Comparison of ENCODE assay signal across 14 cellular contexts in the genomic region with DNA sequence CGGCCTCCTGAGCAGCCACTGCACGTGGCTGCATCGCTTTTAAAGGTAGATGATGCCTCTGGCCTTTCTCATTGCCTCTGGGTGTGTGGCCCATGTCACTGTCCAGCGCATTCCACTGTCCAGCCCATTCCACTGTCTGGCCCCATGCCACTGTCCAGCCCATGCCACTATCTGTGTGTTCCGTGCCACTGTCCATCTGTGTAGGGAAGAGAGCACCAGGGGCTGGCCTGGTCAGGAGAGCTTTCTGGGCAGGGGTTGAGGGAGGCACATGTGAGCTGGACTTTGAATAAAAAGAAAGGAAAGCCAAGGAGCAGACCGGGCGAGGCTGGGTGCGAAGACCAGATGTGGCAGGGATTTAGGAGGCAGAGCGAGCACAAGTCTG.
"Had no signal": no experiment of that assay in that cellular context is flagged by ENCODE, and none has a peak within 500 bp of the region (broad histone marks: within the 10 kb centered on the region; RNA-seq: fewer than 3 reads in every experiment).

No MANE protein-coding gene starts in this region.

- DNase-seq: activated CD4-positive, alpha-beta T cell treated with anti-CD3 and anti-CD28 coated beads, Interleukin-2, amount 10 ng/mL, durations not matched to agents 7 days and 5 days; activated naive CD8-positive, alpha-beta T cell treated with anti-CD3 and anti-CD28 coated beads for 36 hours; amygdala; central memory CD4-positive, alpha-beta T cell; colonic mucosa; islet precursor cell; stimulated activated CD4-positive, alpha-beta T cell treated with anti-CD3 and anti-CD28 coated beads, Interleukin-4, amount 100 ng/mL, for 24 hours; stimulated activated naive CD4-positive, alpha-beta T cell treated with Interleukin-2 at 50 U/mL for 16 hours; SW 1271 had no signal

- H3K4me3 Mint-ChIP-seq: activated CD4-positive, alpha-beta T cell treated with anti-CD3 and anti-CD28 coated beads, Interleukin-2, amount 10 ng/mL, durations not matched to agents 7 days and 5 days; activated naive CD8-positive, alpha-beta T cell treated with anti-CD3 and anti-CD28 coated beads for 36 hours; activated T-helper 1 cell treated with anti-CD3 and anti-CD28 coated beads, Interleukin-12 subunit alpha, Interleukin-12 subunit beta, Interleukin-2, Interleukin-4 antibody, amounts not matched to agents 30 ng/mL and 10 ng/mL and 1 ng/mL, durations not matched to agents 14 hours and 24 hours and 36 hours; brain; mesothelial cell of epicardium; type B pancreatic cell had no signal

- H3K4me1 ChIP-seq: colonic mucosa had no signal

- H3K36me3 ChIP-seq: colonic mucosa, esophagus muscularis mucosa had no signal

- H3K27ac ChIP-seq: colonic mucosa, esophagus muscularis mucosa had no signal

- H3K9me3 Mint-ChIP-seq: activated CD4-positive, alpha-beta T cell treated with anti-CD3 and anti-CD28 coated beads, Interleukin-2, amount 10 ng/mL, durations not matched to agents 7 days and 5 days; activated naive CD8-positive, alpha-beta T cell treated with anti-CD3 and anti-CD28 coated beads for 36 hours; activated T-helper 1 cell treated with anti-CD3 and anti-CD28 coated beads, Interleukin-12 subunit alpha, Interleukin-12 subunit beta, Interleukin-2, Interleukin-4 antibody, amounts not matched to agents 30 ng/mL and 10 ng/mL and 1 ng/mL, durations not matched to agents 14 hours and 24 hours and 36 hours; mesothelial cell of epicardium; type B pancreatic cell had no signal

- H3K9me3 ChIP-seq: colonic mucosa, esophagus muscularis mucosa had no signal

- H3K36me3 Mint-ChIP-seq: activated naive CD8-positive, alpha-beta T cell treated with anti-CD3 and anti-CD28 coated beads for 36 hours had no signal

- H3K27me3 ChIP-seq: colonic mucosa, esophagus muscularis mucosa had no signal

- H3K4me3 ChIP-seq: colonic mucosa, esophagus muscularis mucosa had no signal

- H3K4me1 Mint-ChIP-seq: activated CD4-positive, alpha-beta T cell treated with anti-CD3 and anti-CD28 coated beads, Interleukin-2, amount 10 ng/mL, durations not matched to agents 7 days and 5 days; activated naive CD8-positive, alpha-beta T cell treated with anti-CD3 and anti-CD28 coated beads for 36 hours had no signal

- H3K27ac Mint-ChIP-seq: activated CD4-positive, alpha-beta T cell treated with anti-CD3 and anti-CD28 coated beads, Interleukin-2, amount 10 ng/mL, durations not matched to agents 7 days and 5 days; activated naive CD8-positive, alpha-beta T cell treated with anti-CD3 and anti-CD28 coated beads for 36 hours; activated T-helper 1 cell treated with anti-CD3 and anti-CD28 coated beads, Interleukin-12 subunit alpha, Interleukin-12 subunit beta, Interleukin-2, Interleukin-4 antibody, amounts not matched to agents 30 ng/mL and 10 ng/mL and 1 ng/mL, durations not matched to agents 14 hours and 24 hours and 36 hours; mesothelial cell of epicardium had no signal
